17 cellular contexts compared by ENCODE assay signal in the genomic region with DNA sequence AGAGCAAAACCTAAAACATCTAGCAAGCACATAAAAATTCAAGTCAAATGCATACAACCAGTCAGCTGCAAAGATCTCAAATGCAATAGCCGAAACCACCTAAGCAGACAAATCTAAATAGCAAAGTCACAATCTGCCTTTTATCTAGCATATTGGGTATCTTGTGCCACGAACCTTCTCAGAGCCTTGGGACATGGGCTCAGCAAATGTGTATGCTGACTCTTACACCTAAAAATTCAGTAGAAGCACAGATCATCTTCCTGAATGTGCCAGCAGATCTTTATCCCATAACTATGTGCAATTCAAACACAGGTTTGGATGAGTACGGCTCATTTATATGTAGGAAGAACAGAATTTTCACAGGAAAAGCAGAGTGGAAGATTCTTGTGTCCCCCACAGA.
DNase-seq lines count a peak whose midpoint lies in the region; ATAC-seq and TF ChIP-seq lines count a peak whose summit lies in the region.
"Had no signal": no experiment of that assay in that cellular context is flagged by ENCODE, and none has a peak within 500 bp of the region (broad histone marks: within the 10 kb centered on the region; RNA-seq: fewer than 3 reads in every experiment).

No MANE protein-coding gene starts in this region.

- intact Hi-C loops in mammary epithelial cell (cut with micrococcal nuclease): no loop called here
- intact Hi-C loops in breast epithelium (cut with DNase I; ENCODE audit: low total_unique reads): loop anchor here (10.0 kb wide), 1 partner anchor 491 kb away; a partner anchor contains a TSS
- intact Hi-C loops in Panc1 (cut with micrococcal nuclease; ENCODE audit: unreplicated experiment): loop anchor here (5.0 kb wide), 1 partner anchor 483 kb away; no protein-coding TSS in a partner anchor
- intact Hi-C loops in spleen (cut with DNase I; ENCODE audit: low total_unique reads): loop anchor here (5.0 to 10.0 kb wide), 2 partner anchors 373 to 491 kb away; a partner anchor contains a TSS
- intact Hi-C loops in Calu3 (cut with micrococcal nuclease; ENCODE audit: unreplicated experiment): loop anchor here (5.0 kb wide), 2 partner anchors 163 to 368 kb away; no protein-coding TSS in a partner anchor

- no peaks in the 10 kb centered on the region for H3K9me3 Mint-ChIP-seq in central memory CD8-positive, alpha-beta T cell
- H3K9me3 Mint-ChIP-seq in stimulated activated effector memory CD8-positive, alpha-beta T cell treated with anti-CD3 and anti-CD28 coated beads, Interleukin-12 subunit alpha, Interleukin-12 subunit beta, amount 100 ng/mL, for 72 hours: no peaks in the 10 kb centered on the region
- H3K9me3 Mint-ChIP-seq in Calu3 (ENCODE audit: low read depth, unreplicated experiment): no peaks in the 10 kb centered on the region
- H3K9me3 Mint-ChIP-seq: stimulated activated naive B cell treated with anti-CD40 and anti-IgM and Interleukin-4, amounts not matched to agents 10 μg/mL and 1 μg/mL and 100 μg/mL, for 72 hours had no signal

- H3K27me3 ChIP-seq in mammary epithelial cell (ENCODE audit: insufficient read depth, low read length) (no peaks in the 10 kb centered on the region), breast epithelium (no peaks in the 10 kb centered on the region), Panc1 (ENCODE audit: control insufficient read depth, insufficient read depth, low read length) (no peaks in the 10 kb centered on the region), spleen (replicated peaks in 1 of 7) (no peaks in the 10 kb centered on the region)

- no peak overlapping the region for H3K4me3 ChIP-seq in mammary epithelial cell (replicated peaks in 1 of 3; ENCODE audit: insufficient read depth in 1 of 3, low read depth in 2 of 3, low read length in 3 of 3)
- no peak overlapping the region for H3K4me3 ChIP-seq in breast epithelium
- H3K4me3 ChIP-seq in Panc1 (ENCODE audit: low read depth in 2 of 2, low read length in 2 of 2): no peak overlapping the region
- no peak overlapping the region for H3K4me3 ChIP-seq in spleen

- in situ Hi-C loops in mammary epithelial cell (cut with MboI; ENCODE audit: low sequenced_read_pairs in 2 of 2): loop anchor here (10.0 to 25.0 kb wide), 3 partner anchors 51 to 491 kb away; a partner anchor contains a TSS
- in situ Hi-C loops in Panc1 (cut with HindIII; ENCODE audit: low pct_unique_long_range_greater_than_20kb, low sequenced_read_pairs): no loop called here

- DNase-seq in mammary epithelial cell (no peak), breast epithelium (ENCODE audit: low spot score in 2 of 2) (no peak), Panc1 (ENCODE audit: low read depth, low spot score) (no peak), spleen (no peak), activated gamma-delta T cell (lab: John Stamatoyannopoulos, UW) (no peak), Calu3 (no peak)
- no peak for DNase-seq in central memory CD8-positive, alpha-beta T cell (ENCODE audit: low spot score in 2 of 2)
- DNase-seq in stimulated activated effector memory CD8-positive, alpha-beta T cell treated with anti-CD3 and anti-CD28 coated beads, Interleukin-12 subunit alpha, Interleukin-12 subunit beta, amount 100 ng/mL, for 72 hours (ENCODE audit: low spot score in 2 of 2): no peak
- DNase-seq: activated CD4-positive, CD25-positive, alpha-beta regulatory T cell; activated T-cell treated with anti-CD3 and anti-CD28 coated beads, Interleukin-2, amount 50 U/mL, for 1 hour; DMS 273 treated with DMSO at 0.1 percent for 48 hours; hippocampal formation; NCI-H1048; NCI-H774; small intestine; stimulated activated naive B cell treated with anti-CD40 and anti-IgM and Interleukin-4, amounts not matched to agents 10 μg/mL and 1 μg/mL and 100 μg/mL, for 72 hours had no signal

- peaks cover 6% of the 10 kb centered on the region for H3K36me3 Mint-ChIP-seq in central memory CD8-positive, alpha-beta T cell (ENCODE audit: insufficient read depth)
- H3K36me3 Mint-ChIP-seq in stimulated activated effector memory CD8-positive, alpha-beta T cell treated with anti-CD3 and anti-CD28 coated beads, Interleukin-12 subunit alpha, Interleukin-12 subunit beta, amount 100 ng/mL, for 72 hours: no peaks in the 10 kb centered on the region
- no peaks in the 10 kb centered on the region for H3K36me3 Mint-ChIP-seq in Calu3 (ENCODE audit: insufficient read depth, unreplicated experiment)
- H3K36me3 Mint-ChIP-seq: stimulated activated naive B cell treated with anti-CD40 and anti-IgM and Interleukin-4, amounts not matched to agents 10 μg/mL and 1 μg/mL and 100 μg/mL, for 72 hours had no signal

- no peaks in the 10 kb centered on the region for H3K9me3 ChIP-seq in mammary epithelial cell (replicated peaks; ENCODE audit: insufficient read depth, low read length)
- no peaks in the 10 kb centered on the region for H3K9me3 ChIP-seq in breast epithelium
- no peaks in the 10 kb centered on the region for H3K9me3 ChIP-seq in Panc1 (ENCODE audit: control insufficient read depth, insufficient read depth, low read depth, low read length)
- H3K9me3 ChIP-seq in spleen: no peaks in the 10 kb centered on the region

- POLR2A ChIA-PET in Panc1 (lab: Charles Lee): no interaction called here

- peak overlapping the region; percentile 95 for H3K27ac Mint-ChIP-seq in central memory CD8-positive, alpha-beta T cell (ENCODE audit: low read depth)
- H3K27ac Mint-ChIP-seq in stimulated activated effector memory CD8-positive, alpha-beta T cell treated with anti-CD3 and anti-CD28 coated beads, Interleukin-12 subunit alpha, Interleukin-12 subunit beta, amount 100 ng/mL, for 72 hours: peak overlapping the region; percentile 86
- H3K27ac Mint-ChIP-seq in Calu3 (ENCODE audit: unreplicated experiment): no peak overlapping the region
- H3K27ac Mint-ChIP-seq: stimulated activated naive B cell treated with anti-CD40 and anti-IgM and Interleukin-4, amounts not matched to agents 10 μg/mL and 1 μg/mL and 100 μg/mL, for 72 hours had no signal

- peak overlapping the region; percentile 51 for H3K4me3 Mint-ChIP-seq in central memory CD8-positive, alpha-beta T cell
- peak overlapping the region; percentile 56 for H3K4me3 Mint-ChIP-seq in stimulated activated effector memory CD8-positive, alpha-beta T cell treated with anti-CD3 and anti-CD28 coated beads, Interleukin-12 subunit alpha, Interleukin-12 subunit beta, amount 100 ng/mL, for 72 hours
- H3K4me3 Mint-ChIP-seq in Calu3 (ENCODE audit: low read depth, unreplicated experiment): no peak overlapping the region
- H3K4me3 Mint-ChIP-seq: stimulated activated naive B cell treated with anti-CD40 and anti-IgM and Interleukin-4, amounts not matched to agents 10 μg/mL and 1 μg/mL and 100 μg/mL, for 72 hours had no signal

- H3K27ac ChIP-seq in mammary epithelial cell (ENCODE audit: insufficient read depth, low read depth, low read length) (peak overlapping the region; percentile 22), breast epithelium (no peak overlapping the region), Panc1 (ENCODE audit: low read length) (peak overlapping the region; percentile 69), spleen (peak overlapping the region in 2 of 8 donors; percentile 25 to 72)
- H3K27ac ChIP-seq: parathyroid adenoma had no signal

- CTCF ChIA-PET in mammary epithelial cell (lab: Charles Lee; ENCODE audit: low non-redundant PET) (interaction anchor here (0.9 kb wide), 1 partner anchor 366 kb away, joined by 5 read pairs; no protein-coding TSS in a partner anchor), Panc1 (lab: Charles Lee) (no interaction called here), Calu3 (lab: Charles Lee) (interaction anchor here (0.6 kb wide), 1 partner anchor 202 kb away, joined by 4 read pairs; no protein-coding TSS in a partner anchor)

- TF ChIP-seq CTCF in mammary epithelial cell (conservative IDR thresholded peaks at IDR 0.05 in 1 of 2, IDR thresholded peaks at IDR 0.05 in 1 of 2; ENCODE audit: extremely low read depth in 1 of 2, insufficient read depth in 1 of 2, low read depth in 1 of 2, low read length in 2 of 2) (no peak), breast epithelium (IDR thresholded peaks at IDR 0.05) (no peak), Panc1 (IDR thresholded peaks at IDR 0.05) (no peak), spleen (IDR thresholded peaks at IDR 0.05 in 8 of 11, conservative IDR thresholded peaks at IDR 0.05 in 3 of 11) (no peak), Calu3 (IDR thresholded peaks at IDR 0.05; ENCODE audit: unreplicated experiment) (no peak)

- BruUV-seq in mammary epithelial cell (replicated peaks; lab: Mats Ljungman, UMichigan): no TSS peak
- no TSS peak for BruUV-seq in Panc1 (replicated peaks; lab: Mats Ljungman, UMichigan)
- BruUV-seq in Calu3 (replicated peaks; lab: Mats Ljungman, UMichigan): no TSS peak

- H3K36me3 ChIP-seq in mammary epithelial cell (ENCODE audit: insufficient read depth, low read length) (no peaks in the 10 kb centered on the region), breast epithelium (no peaks in the 10 kb centered on the region), Panc1 (ENCODE audit: control insufficient read depth, insufficient read depth, low read length) (no peaks in the 10 kb centered on the region), spleen (no peaks in the 10 kb centered on the region)

- no peak overlapping the region for H2AFZ ChIP-seq in mammary epithelial cell (ENCODE audit: low read depth, low read length)
- H2AFZ ChIP-seq: parathyroid adenoma had no signal

- H3K4me1 ChIP-seq in mammary epithelial cell (ENCODE audit: insufficient read depth, low read length) (peaks cover 27% of the 10 kb centered on the region), breast epithelium (no peaks in the 10 kb centered on the region), Panc1 (ENCODE audit: control insufficient read depth, insufficient read depth, low read length) (peaks cover 11% of the 10 kb centered on the region; the same call in 1 of the 2 replicates), spleen (peaks cover 25 to 68% (median 36%) of the 10 kb centered on the region in 6 donors)
- H3K4me1 ChIP-seq: parathyroid adenoma had no signal

- H3K9ac ChIP-seq in mammary epithelial cell (ENCODE audit: insufficient read depth, low read length): no peak overlapping the region
- H3K9ac ChIP-seq: parathyroid adenoma had no signal

- no peaks in the 10 kb centered on the region for H4K20me1 ChIP-seq in mammary epithelial cell (ENCODE audit: insufficient read depth, low read length)

- ATAC-seq in Panc1: no peak
- ATAC-seq in central memory CD8-positive, alpha-beta T cell (replicated peaks; ENCODE audit: extremely low read depth, poor library complexity, severe bottlenecking): no peak
- ATAC-seq in stimulated activated effector memory CD8-positive, alpha-beta T cell treated with anti-CD3 and anti-CD28 coated beads, Interleukin-12 subunit alpha, Interleukin-12 subunit beta, amount 100 ng/mL, for 72 hours: no peak
- ATAC-seq: stimulated activated naive B cell treated with anti-CD40 and anti-IgM and Interleukin-4, amounts not matched to agents 10 μg/mL and 1 μg/mL and 100 μg/mL, for 72 hours had no signal

- H3K4me2 ChIP-seq in mammary epithelial cell (ENCODE audit: insufficient read depth, low read depth, low read length): peak overlapping the region; percentile 5

- no peaks in the 10 kb centered on the region for H3K27me3 Mint-ChIP-seq in central memory CD8-positive, alpha-beta T cell
- H3K27me3 Mint-ChIP-seq in Calu3 (ENCODE audit: unreplicated experiment): no peaks in the 10 kb centered on the region
- H3K27me3 Mint-ChIP-seq: stimulated activated naive B cell treated with anti-CD40 and anti-IgM and Interleukin-4, amounts not matched to agents 10 μg/mL and 1 μg/mL and 100 μg/mL, for 72 hours had no signal

- peaks cover 99% of the 10 kb centered on the region for H3K79me2 ChIP-seq in mammary epithelial cell (ENCODE audit: insufficient read depth, low read length)
- H3K79me2 ChIP-seq: parathyroid adenoma had no signal

- TF ChIP-seq POLR2A in breast epithelium (IDR thresholded peaks at IDR 0.05): no peak
- TF ChIP-seq POLR2A in spleen (IDR thresholded peaks at IDR 0.05): no peak

- 41% methylated on average over 3 of the region's 3 CpGs for WGBS in mammary epithelial cell (ENCODE audit: low coverage, missing lambda C conversion rate)
- WGBS in spleen, 5 donors: 74 to 89% (median 85%) methylated on average over 3 of the region's 3 CpGs

- H3K4me1 Mint-ChIP-seq in central memory CD8-positive, alpha-beta T cell: peaks cover 86% of the 10 kb centered on the region
- H3K4me1 Mint-ChIP-seq in stimulated activated effector memory CD8-positive, alpha-beta T cell treated with anti-CD3 and anti-CD28 coated beads, Interleukin-12 subunit alpha, Interleukin-12 subunit beta, amount 100 ng/mL, for 72 hours: peaks cover 57% of the 10 kb centered on the region
- H3K4me1 Mint-ChIP-seq in Calu3 (ENCODE audit: low read depth, unreplicated experiment): peaks cover 61% of the 10 kb centered on the region

- dilution Hi-C loops in mammary epithelial cell (cut with HindIII; ENCODE audit: low sequenced_read_pairs): no loop called here

Comparison
In these comparisons a context has a peak if more than half of its experiments do, and no peak if none do; other contexts are left out.
1. H3K27ac ChIP-seq: peak in mammary epithelial cell (single experiment) and Panc1 (single experiment); none in breast epithelium (0 of 2).